ENCODE assay signal across 2 cellular contexts in genomic region chr4:144189121-144189520, GRCh38.
TF ChIP-seq lines count a peak whose summit lies in the region.

No MANE protein-coding gene starts in this region.

TF ChIP-seq in SK-N-SH, 30 proteins besides CTCF, POLR2A, EP300 and RAD21 (continued from another document):
- TF ChIP-seq RXRA (IDR thresholded peaks at IDR 0.05; ENCODE audit: borderline replicate concordance, low read depth) = no peak
- TF ChIP-seq EZH2phosphoT487 (IDR thresholded peaks at IDR 0.05; ENCODE audit: borderline replicate concordance, low read depth) = no peak
- TF ChIP-seq MAX (IDR thresholded peaks at IDR 0.05; ENCODE audit: low read depth) = no peak
- TF ChIP-seq MEF2A (IDR thresholded peaks at IDR 0.05; ENCODE audit: borderline replicate concordance, low read depth) = no peak
- TF ChIP-seq FOSL2 (IDR thresholded peaks at IDR 0.05; ENCODE audit: borderline replicate concordance, low read depth) = no peak
- TF ChIP-seq GATA2 (CRISPR knock-in tag; IDR thresholded peaks at IDR 0.05) = no peak
- no peak for TF ChIP-seq NFIC (IDR thresholded peaks at IDR 0.05; ENCODE audit: borderline replicate concordance)
- no peak for TF ChIP-seq JUND (IDR thresholded peaks at IDR 0.05)
- TF ChIP-seq IRF3 (IDR thresholded peaks at IDR 0.05; ENCODE audit: low read depth, low read length) = no peak
- no peak for TF ChIP-seq RCOR1 (IDR thresholded peaks at IDR 0.05; ENCODE audit: low read length)

TF ChIP-seq in SK-N-SH treated with all-trans-retinoic acid at 6 μM for 48 hours, 23 proteins besides CTCF, POLR2A, EP300 and RAD21 (continued from another document):
- TF ChIP-seq TSHZ2 (CRISPR knock-in tag; IDR thresholded peaks at IDR 0.05) (no peak), ZNF8 (CRISPR knock-in tag; IDR thresholded peaks at IDR 0.05) (no peak), CREB5 (CRISPR knock-in tag; IDR thresholded peaks at IDR 0.05; ENCODE audit: low read depth) (no peak), TOX (CRISPR knock-in tag; IDR thresholded peaks at IDR 0.05; ENCODE audit: borderline replicate concordance) (no peak)
